25 cellular contexts compared by ENCODE assay signal in the genomic region with DNA sequence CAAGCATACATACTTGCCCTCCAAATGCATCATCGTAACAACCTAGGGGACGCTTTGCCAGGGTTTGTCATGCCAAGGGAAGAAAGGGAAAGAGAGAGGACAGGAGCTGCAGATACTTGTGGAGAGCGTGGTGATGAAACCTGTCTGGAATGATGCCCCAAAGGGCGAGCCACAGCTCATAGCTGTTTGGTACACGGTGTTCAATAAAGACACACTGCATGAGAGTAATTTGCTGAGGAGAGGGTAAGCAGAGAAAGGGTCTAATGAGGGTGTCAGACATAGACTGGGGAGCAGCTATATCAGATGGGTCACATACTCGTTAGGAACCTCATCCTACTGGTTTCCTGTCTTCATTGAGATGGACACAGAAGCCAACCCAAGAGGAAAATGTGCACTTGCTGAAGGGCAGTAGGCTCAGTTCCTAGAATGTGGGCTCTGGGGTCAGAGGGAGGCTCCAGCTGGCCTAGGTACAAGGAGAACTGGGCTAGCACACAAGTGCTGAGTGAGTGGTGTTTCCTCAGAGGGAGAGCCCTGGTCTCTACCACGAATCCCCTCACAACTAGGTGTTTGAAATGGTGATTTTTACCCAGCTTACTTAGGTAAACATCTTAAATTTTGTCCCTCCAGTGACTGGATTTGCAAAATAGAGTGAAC. TPM values are rescaled to one million over a fixed set of nuclear protein-coding genes. Genes with fewer than 3 reads are reported as not detected.
A peak's percentile ranks its signal among the peaks of the same experiment; 100 is the strongest.
DNase-seq lines count a peak whose midpoint lies in the region; ATAC-seq and TF ChIP-seq lines count a peak whose summit lies in the region.
"Had no signal": no experiment of that assay in that cellular context is flagged by ENCODE, and none has a peak within 500 bp of the region (broad histone marks: within the 10 kb centered on the region; RNA-seq: fewer than 3 reads in every experiment).

No MANE protein-coding gene starts in this region.

- peak; percentile 4 for ATAC-seq in foreskin keratinocyte
- no peak for ATAC-seq in stimulated activated naive CD8-positive, alpha-beta T cell treated with anti-CD3 and anti-CD28 coated beads, Interleukin-15, Interleukin-2, amounts not matched to agents 100 U/mL and 50 U/mL, for 24 hours
- ATAC-seq: activated naive CD8-positive, alpha-beta T cell treated with anti-CD3 and anti-CD28 coated beads, Interleukin-2, amount 50 U/mL, for 24 hours; body of pancreas; PC-3 had no signal

- no peak overlapping the region for H4K8ac ChIP-seq in mesendoderm (ENCODE audit: low read depth, low read length)

- no CpG with 5 or more reads among the region's 7 CpGs for WGBS in mesendoderm (ENCODE audit: extremely low coverage, insufficient coverage, low lambda C conversion rate)
- WGBS in tibial nerve, 2 donors = 84 to 91% methylated on average over 7 of the region's 7 CpGs
- 80 to 84% methylated on average over 7 of the region's 7 CpGs for WGBS in transverse colon (ENCODE audit: low coverage in 1 of 2), 2 donors

- no peak overlapping the region for H2BK120ac ChIP-seq in mesendoderm (ENCODE audit: low read depth, low read length)

- TF ChIP-seq CTCF in VCaP (conservative IDR thresholded peaks at IDR 0.05) (no peak), foreskin keratinocyte (conservative IDR thresholded peaks at IDR 0.05) (no peak), tibial nerve (IDR thresholded peaks at IDR 0.05) (no peak), transverse colon (IDR thresholded peaks at IDR 0.05) (no peak)

- TF ChIP-seq POLR2A in tibial nerve (IDR thresholded peaks at IDR 0.05) (no peak), transverse colon (IDR thresholded peaks at IDR 0.05) (no peak)

- TF ChIP-seq EP300 in tibial nerve (IDR thresholded peaks at IDR 0.05) = peak in 1 of 2 donors; percentile 62
- TF ChIP-seq EP300 in transverse colon (IDR thresholded peaks at IDR 0.05; ENCODE audit: low read depth) = no peak

- no peak overlapping the region for H3K4me2 ChIP-seq in mesendoderm (ENCODE audit: low read length)
- H3K4me2 ChIP-seq: KMS-11 had no signal

- H2AK5ac ChIP-seq in mesendoderm (ENCODE audit: low read length) = no peak overlapping the region

- in situ Hi-C loops in transverse colon (cut with MboI; ENCODE audit: low pct_ligation_motif_present in 1 of 4, low pct_unique_long_range_greater_than_20kb in 1 of 4, low sequenced_read_pairs in 3 of 4) = loop anchor here in 1 of 4 donors (25.0 kb wide), 1 partner anchor 107 kb away; no protein-coding TSS in a partner anchor

- H3K9me3 ChIP-seq in tibial nerve = no peaks in the 10 kb centered on the region
- H3K9me3 ChIP-seq in transverse colon = no peaks in the 10 kb centered on the region
- H3K9me3 ChIP-seq: body of pancreas, testis had no signal

- H3K79me2 ChIP-seq in mesendoderm (ENCODE audit: control insufficient read depth, insufficient read depth, low read length) = no peaks in the 10 kb centered on the region

- H3K27ac ChIP-seq in VCaP = peak overlapping the region; percentile 96
- no peak overlapping the region for H3K27ac ChIP-seq in foreskin keratinocyte
- H3K27ac ChIP-seq in mesendoderm (ENCODE audit: low read depth, low read length) = no peak overlapping the region
- H3K27ac ChIP-seq in tibial nerve = peak overlapping the region in 3 of 4 donors; percentile 37 to 99 (median 95)
- peak overlapping the region in 2 of 4 donors; percentile 99 to 100 for H3K27ac ChIP-seq in transverse colon
- H3K27ac ChIP-seq: body of pancreas, HL-60, KMS-11, WERI-Rb-1 had no signal

- H3K18ac ChIP-seq in mesendoderm (ENCODE audit: low read length) = no peak overlapping the region

- H2BK15ac ChIP-seq in mesendoderm (replicated peaks; ENCODE audit: low read depth) = no peak overlapping the region

- H3K27me3 ChIP-seq in foreskin keratinocyte = no peaks in the 10 kb centered on the region
- no peaks in the 10 kb centered on the region for H3K27me3 ChIP-seq in mesendoderm (ENCODE audit: insufficient read depth, low read length, poor library complexity)
- no peaks in the 10 kb centered on the region for H3K27me3 ChIP-seq in tibial nerve
- H3K27me3 ChIP-seq in transverse colon = no peaks in the 10 kb centered on the region
- H3K27me3 ChIP-seq: body of pancreas, testis had no signal

- H3K4me3 ChIP-seq in mesendoderm (ENCODE audit: low read length) (no peak overlapping the region), tibial nerve (no peak overlapping the region), transverse colon (no peak overlapping the region)
- H3K4me3 ChIP-seq: body of pancreas, coronary artery, testis had no signal

- H4K5ac ChIP-seq in mesendoderm (ENCODE audit: low read length) = no peak overlapping the region

- intact Hi-C loops in transverse colon (cut with DNase I; ENCODE audit: low total_unique reads) = no loop called here

- H3K4me1 ChIP-seq in foreskin keratinocyte = peaks cover 8% of the 10 kb centered on the region
- peaks cover 8% of the 10 kb centered on the region for H3K4me1 ChIP-seq in mesendoderm (ENCODE audit: control insufficient read depth, low read depth, low read length)
- H3K4me1 ChIP-seq in tibial nerve = peaks cover 0 to 24% (median 10%) of the 10 kb centered on the region in 4 donors
- peaks cover 8 to 20% (median 17%) of the 10 kb centered on the region in 4 donors for H3K4me1 ChIP-seq in transverse colon

- DNase-seq in foreskin keratinocyte = peak in 1 of 2 donors; percentile 76
- no peak for DNase-seq in mesendoderm
- peak in 1 of 2 donors; percentile 44 for DNase-seq in tibial nerve (ENCODE audit: low spot score in 2 of 2)
- DNase-seq in transverse colon = no peak
- DNase-seq in effector CD4-positive, alpha-beta T cell = no peak
- DNase-seq in stimulated activated naive CD8-positive, alpha-beta T cell treated with anti-CD3 and anti-CD28 coated beads, Interleukin-15, Interleukin-2, amounts not matched to agents 100 U/mL and 50 U/mL, for 24 hours = no peak
- DNase-seq: activated CD4-positive, alpha-beta T cell treated with anti-CD3 and anti-CD28 coated beads, Interleukin-2, amount 50 U/mL, for 4 hours; activated CD8-positive, alpha-beta memory T cell treated with anti-CD3 and anti-CD28 coated beads, Interleukin-2, amount 50 U/mL, for 48 hours; activated effector memory CD4-positive, alpha-beta T cell treated with Interleukin-2 at 50 U/mL for 16 hours; activated naive CD8-positive, alpha-beta T cell treated with anti-CD3 and anti-CD28 coated beads, Interleukin-2, amount 50 U/mL, for 24 hours; body of pancreas; DMS79 treated with DMSO at 0.1 percent for 48 hours; GOT3; NCI-H187; NCI-H226; NCI-H82; nucleus accumbens; PC-3; T-helper 2 cell; testis; WERI-Rb-1 had no signal

- no peak overlapping the region for H3K23ac ChIP-seq in mesendoderm (ENCODE audit: low read length)

- H3K36me3 ChIP-seq in mesendoderm (ENCODE audit: control insufficient read depth, insufficient read depth, low read length) = no peaks in the 10 kb centered on the region
- no peaks in the 10 kb centered on the region for H3K36me3 ChIP-seq in tibial nerve
- no peaks in the 10 kb centered on the region for H3K36me3 ChIP-seq in transverse colon
- H3K36me3 ChIP-seq: WERI-Rb-1 had no signal

- H3K56ac ChIP-seq in mesendoderm (ENCODE audit: low read length) = no peak overlapping the region

- peak overlapping the region; percentile 19 for H2BK5ac ChIP-seq in mesendoderm (ENCODE audit: low read length)

- H3K4ac ChIP-seq in mesendoderm (ENCODE audit: low read depth, low read length) = no peak overlapping the region

- H3K9ac ChIP-seq in mesendoderm (ENCODE audit: low read length) = no peak overlapping the region
- H3K9ac ChIP-seq: KMS-11 had no signal

- H3K79me1 ChIP-seq in mesendoderm (ENCODE audit: low read length) = no peaks in the 10 kb centered on the region

RNA-seq across cellular contexts. Expression of a gene that starts 5.2 kb away (rescaled TPM):
- total RNA-seq in foreskin keratinocyte (23.3 and 24.0 TPM in 2 replicates), tibial nerve (100 to 1,000 TPM; 146 to 200 (median 166) TPM), transverse colon (10 to 100 TPM; 29.9 to 66.1 (median 59.1) TPM)
- polyA plus RNA-seq in foreskin keratinocyte = 4.2 and 5.4 TPM in 2 replicates
- 14.4 TPM for polyA plus RNA-seq in mesendoderm (2013, experiment 1 of 2)
- 14.2 TPM for polyA plus RNA-seq in mesendoderm (2013, experiment 2 of 2)

Comparison
In these comparisons a context has a peak if more than half of its experiments do, and no peak if none do; other contexts are left out.
1. H3K27ac ChIP-seq: peak in VCaP (single experiment) and tibial nerve (3 of 4); none in foreskin keratinocyte (single experiment) and mesendoderm (single experiment).